Comparison of ENCODE assay signal across 8 cellular contexts in genomic region chr7:26865094-26865388, GRCh38. TPM values are rescaled to one million over a fixed set of nuclear protein-coding genes. Genes with fewer than 3 reads are reported as not detected.
A peak's percentile ranks its signal among the peaks of the same experiment; 100 is the strongest.
DNase-seq lines count a peak whose midpoint lies in the region; ATAC-seq and TF ChIP-seq lines count a peak whose summit lies in the region.

No MANE protein-coding gene starts in this region.

- peaks cover 11% of the 10 kb centered on the region for H3K9me3 Mint-ChIP-seq in glutamatergic neuron (ENCODE audit: unreplicated experiment)

- peak overlapping the region; percentile 87 for H3K4me3 ChIP-seq in AG04449 (ENCODE audit: low read depth, low read length)
- peak overlapping the region; percentile 97 for H3K4me3 ChIP-seq in WI38 (ENCODE audit: low read depth, low read length)

- intact Hi-C loops in posterior cingulate gyrus (cut with DNase I), result no loop called here

- peaks cover 7% of the 10 kb centered on the region for H3K27me3 Mint-ChIP-seq in glutamatergic neuron (ENCODE audit: unreplicated experiment)

- no peak for TF ChIP-seq CTCF in AG04449 (IDR thresholded peaks at IDR 0.05; ENCODE audit: insufficient read depth, low read length, missing control alignments)
- no peak for TF ChIP-seq CTCF in WI38 (IDR thresholded peaks at IDR 0.05; ENCODE audit: low read depth, low read length)
- no peak for TF ChIP-seq CTCF in glutamatergic neuron (IDR thresholded peaks at IDR 0.05; ENCODE audit: partially characterized antibody, unreplicated experiment)

- DNase-seq in AG04449 (ENCODE audit: low read depth, low spot score) (no peak), glutamatergic neuron (peak; percentile 58), posterior cingulate gyrus (peak in 8 of 10 donors; percentile 22 to 92 (median 56)), NCI-H1930 (lab: John Stamatoyannopoulos, UW) (no peak), amniotic stem cell (lab: John Stamatoyannopoulos, UW) (no peak)

- peak overlapping the region; percentile 90 for H3K27ac Mint-ChIP-seq in glutamatergic neuron (ENCODE audit: unreplicated experiment)

- H3K36me3 Mint-ChIP-seq in glutamatergic neuron (ENCODE audit: unreplicated experiment), result no peaks in the 10 kb centered on the region

- POLR2A ChIA-PET in AG04449 (lab: Yijun Ruan, JAX), result interaction anchor here (0.7 kb wide), 1 partner anchor 16 kb away, joined by 3 read pairs; no protein-coding TSS in a partner anchor

- CTCF ChIA-PET in AG04449 (lab: Yijun Ruan, JAX), result interaction anchor here (4.3 kb wide), 1 partner anchor 12 kb away, joined by 25 read pairs; no protein-coding TSS in a partner anchor

- H3K4me1 Mint-ChIP-seq in glutamatergic neuron (ENCODE audit: low read depth, unreplicated experiment), result peaks cover 4% of the 10 kb centered on the region

- H3K4me3 Mint-ChIP-seq in glutamatergic neuron (ENCODE audit: unreplicated experiment), result peak overlapping the region; percentile 97

- ATAC-seq in GM18909 (IDR thresholded peaks at IDR 0.05; ENCODE audit: poor library complexity, unreplicated experiment) (peak; percentile 44), HG03064 (IDR thresholded peaks at IDR 0.05; ENCODE audit: low read depth, unreplicated experiment) (peak; percentile 51)

RNA-seq across cellular contexts. Expression of gene SKAP2, which starts 0.7 kb away (rescaled TPM):
- 12.1 TPM for total RNA-seq in glutamatergic neuron (ENCODE audit: unreplicated experiment)

Comparison
In these comparisons a context has a peak if more than half of its experiments do, and no peak if none do; other contexts are left out.
1. DNase-seq: peak in glutamatergic neuron (single experiment) and posterior cingulate gyrus (8 of 10); none in AG04449 (single experiment), NCI-H1930 (0 of 2) and amniotic stem cell (single experiment).